In genomic region chr20:36866681-36867485, GRCh38 we compare ENCODE assay signal across 16 cellular contexts. TPM values are rescaled to one million over a fixed set of nuclear protein-coding genes. Genes with fewer than 3 reads are reported as not detected.
DNase-seq lines count a peak whose midpoint lies in the region; ATAC-seq, FAIRE-seq and TF ChIP-seq lines count a peak whose summit lies in the region.
"Had no signal": no experiment of that assay in that cellular context is flagged by ENCODE, and none has a peak within 500 bp of the region (broad histone marks: within the 10 kb centered on the region; RNA-seq: fewer than 3 reads in every experiment).

No MANE protein-coding gene starts in this region.

- 0 out of 2 replicates have a peak overlapping the region, but pooled peaks have one; percentile 11 for H3K9ac ChIP-seq in BLaER1

- H4K20me1 ChIP-seq in BLaER1, result peaks cover 8% of the 10 kb centered on the region

- TF ChIP-seq CTCF in RWPE1 (conservative IDR thresholded peaks at IDR 0.05; ENCODE audit: low read depth) (no peak), lower lobe of right lung (IDR thresholded peaks at IDR 0.05) (no peak)

- ATAC-seq in GM21723 (IDR thresholded peaks at IDR 0.05; ENCODE audit: unreplicated experiment) (no peak), lower lobe of right lung (no peak)
- ATAC-seq: activated CD8-positive, alpha-beta memory T cell treated with anti-CD3 and anti-CD28 coated beads, Interleukin-2, amount 10 ng/mL, durations not matched to agents 7 days and 5 days; activated naive CD8-positive, alpha-beta T cell treated with anti-CD3 and anti-CD28 coated beads, Interleukin-2, amount 50 U/mL, for 24 hours; stimulated activated effector memory CD8-positive, alpha-beta T cell treated with anti-CD3 and anti-CD28 coated beads, Interleukin-12 subunit alpha, Interleukin-12 subunit beta, amount 100 ng/mL, for 72 hours had no signal

- POLR2A ChIA-PET in RWPE1 (lab: Yijun Ruan, JAX; ENCODE audit: low non-redundant PET), result no interaction called here

- peaks cover 40% of the 10 kb centered on the region for H3K4me1 ChIP-seq in BLaER1
- peaks cover 11% of the 10 kb centered on the region for H3K4me1 ChIP-seq in lower lobe of right lung

- FAIRE-seq in GM19239 (lab: Jason Lieb, UNC), result peak; percentile 72

- CTCF ChIA-PET in RWPE1 (lab: Yijun Ruan, JAX), result interaction anchor here (0.5 to 1.0 kb wide), 5 partner anchors 9 to 180 kb away, joined by 3 to 6 read pairs (median 4); partner anchors contain the start of gene TLDC2

- intact Hi-C loops in lower lobe of right lung (cut with DNase I), result no loop called here

- no peaks in the 10 kb centered on the region for H3K9me3 ChIP-seq in BLaER1
- no peaks in the 10 kb centered on the region for H3K9me3 ChIP-seq in lower lobe of right lung

- no peak overlapping the region for H3K4me3 ChIP-seq in BLaER1
- H3K4me3 ChIP-seq in lower lobe of right lung, result no peak overlapping the region

- H3K27ac ChIP-seq in BLaER1 (peak overlapping the region; percentile 51), RWPE1 (peak overlapping the region; percentile 14), lower lobe of right lung (no peak overlapping the region)
- H3K27ac ChIP-seq: C4-2B had no signal

- DNase-seq in GM19239 (ENCODE audit: insufficient read length, low spot score) (no peak), RWPE1 (ENCODE audit: low spot score) (no peak), iris pigment epithelial cell (ENCODE audit: low read depth) (peak; percentile 56), KG1 (lab: John Stamatoyannopoulos, UW) (no peak), lower lobe of right lung (no peak)
- no peak for DNase-seq in effector CD4-positive, alpha-beta T cell
- DNase-seq: activated CD8-positive, alpha-beta memory T cell treated with anti-CD3 and anti-CD28 coated beads, Interleukin-2, amount 10 ng/mL, durations not matched to agents 7 days and 5 days; activated naive CD8-positive, alpha-beta T cell treated with anti-CD3 and anti-CD28 coated beads, Interleukin-2, amount 50 U/mL, for 24 hours; effector memory CD4-positive, alpha-beta T cell; mammary epithelial cell; NCI-H2029 treated with DMSO at 0.1 percent for 48 hours; stimulated activated CD4-positive, alpha-beta T cell treated with anti-CD3 and anti-CD28 coated beads, Interleukin-1b, Interleukin-23, amount 100 ng/mL, for 48 hours had no signal

- H3K27me3 ChIP-seq in BLaER1 (no peaks in the 10 kb centered on the region), lower lobe of right lung (ENCODE audit: low read depth) (no peaks in the 10 kb centered on the region)

- H3K4me2 ChIP-seq in BLaER1, result peak overlapping the region; percentile 57

- H3K36me3 ChIP-seq in BLaER1 (no peaks in the 10 kb centered on the region), lower lobe of right lung (no peaks in the 10 kb centered on the region)

RNA-seq across cellular contexts. Expression of gene TLDC2, which starts 9.1 kb away (rescaled TPM):
- 1.3 TPM for total RNA-seq in lower lobe of right lung
- total RNA-seq: activated CD8-positive, alpha-beta memory T cell treated with anti-CD3 and anti-CD28 coated beads, Interleukin-2, amount 10 ng/mL, durations not matched to agents 7 days and 5 days; mammary epithelial cell had no signal
